Comparison of ENCODE assay signal across 2 cellular contexts in the genomic region with DNA sequence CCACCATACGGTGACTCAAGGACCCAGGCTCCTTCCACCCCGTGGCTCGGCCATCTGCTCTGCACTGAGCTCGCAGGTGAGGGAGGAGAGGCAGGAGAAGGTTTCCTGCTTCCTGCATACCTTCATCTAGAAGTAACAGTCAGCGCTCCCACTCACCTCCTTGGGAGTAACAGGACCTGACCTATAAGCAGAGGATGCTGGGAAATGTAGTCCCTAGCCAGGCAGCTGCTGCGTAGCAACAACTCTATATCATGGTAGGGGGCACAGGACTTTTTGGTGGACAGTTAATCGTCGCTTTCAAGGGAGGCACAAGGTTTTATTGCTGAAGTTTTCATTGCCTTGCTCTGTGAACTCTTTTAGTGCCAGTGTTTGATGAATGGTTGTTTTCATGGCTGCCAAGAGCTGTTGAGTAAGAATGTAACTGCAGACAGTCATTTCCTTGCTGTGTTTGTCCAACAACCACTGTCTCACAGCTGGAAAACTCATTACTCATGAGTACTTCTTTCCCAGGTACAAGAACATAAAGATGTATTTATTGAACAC.
TF ChIP-seq lines count a peak whose summit lies in the region.

No MANE protein-coding gene starts in this region.

TF ChIP-seq in HCT116, 20 proteins besides CTCF, POLR2A, EP300 and RAD21 (continued from another document):
- TF ChIP-seq ZBTB33 (IDR thresholded peaks at IDR 0.05; ENCODE audit: extremely low read depth, insufficient replicate concordance, low read length), result no peak

TF ChIP-seq in SK-N-SH, 30 proteins besides CTCF, POLR2A, EP300 and RAD21 (continued from another document):
- TF ChIP-seq REST (IDR thresholded peaks at IDR 0.05; ENCODE audit: low read depth, low read length), result no peak
- no peak for TF ChIP-seq FOXJ3 (CRISPR knock-in tag; IDR thresholded peaks at IDR 0.05)
- TF ChIP-seq RCOR1 (IDR thresholded peaks at IDR 0.05; ENCODE audit: low read length), result no peak
- no peak for TF ChIP-seq TEAD4 (IDR thresholded peaks at IDR 0.05; ENCODE audit: borderline replicate concordance, insufficient read depth)
- TF ChIP-seq, protein P1, sequence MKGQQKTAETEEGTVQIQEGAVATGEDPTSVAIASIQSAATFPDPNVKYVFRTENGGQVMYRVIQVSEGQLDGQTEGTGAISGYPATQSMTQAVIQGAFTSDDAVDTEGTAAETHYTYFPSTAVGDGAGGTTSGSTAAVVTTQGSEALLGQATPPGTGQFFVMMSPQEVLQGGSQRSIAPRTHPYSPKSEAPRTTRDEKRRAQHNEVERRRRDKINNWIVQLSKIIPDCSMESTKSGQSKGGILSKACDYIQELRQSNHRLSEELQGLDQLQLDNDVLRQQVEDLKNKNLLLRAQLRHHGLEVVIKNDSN (IDR thresholded peaks at IDR 0.05; ENCODE audit: borderline replicate concordance, low read depth), result no peak
